ENCODE assay signal across 9 cellular contexts in genomic region chr19:33194884-33195710, GRCh38. TPM values are rescaled to one million over a fixed set of nuclear protein-coding genes. Genes with fewer than 3 reads are reported as not detected.
DNase-seq lines count a peak whose midpoint lies in the region; ATAC-seq, FAIRE-seq and TF ChIP-seq lines count a peak whose summit lies in the region.
"Had no signal": no experiment of that assay in that cellular context is flagged by ENCODE, and none has a peak within 500 bp of the region (broad histone marks: within the 10 kb centered on the region; RNA-seq: fewer than 3 reads in every experiment).

No MANE protein-coding gene starts in this region.

- no peak for FAIRE-seq in GM19239 (lab: Jason Lieb, UNC)

- peak; percentile 38 for DNase-seq in G401 (ENCODE audit: low spot score)
- no peak for DNase-seq in Panc1 (ENCODE audit: low read depth, low spot score)
- DNase-seq in fibroblast of peridontal ligament (ENCODE audit: extremely low read depth), result peak; percentile 60
- no peak for DNase-seq in GF-D8 (lab: John Stamatoyannopoulos, UW)
- no peak for DNase-seq in glomerular visceral epithelial cell (ENCODE audit: extremely low spot score)
- no peak for DNase-seq in GM19239 (ENCODE audit: insufficient read length, low spot score)
- no peak for DNase-seq in NCI-H1694 (lab: John Stamatoyannopoulos, UW)

- peak; percentile 79 for ATAC-seq in Panc1

- peak overlapping the region; percentile 48 to 54 for H3K4me3 ChIP-seq in Panc1 (ENCODE audit: low read depth in 2 of 2, low read length in 2 of 2)
- H3K4me3 ChIP-seq in neutrophil (ENCODE audit: low read depth in 1 of 2, low read length in 1 of 2), result peak overlapping the region; percentile 64 to 70

- H3K4me1 ChIP-seq in Panc1 (ENCODE audit: control insufficient read depth, insufficient read depth, low read length) (peaks cover 10% of the 10 kb centered on the region), neutrophil (ENCODE audit: control insufficient read depth in 1 of 2, insufficient read depth in 1 of 2, low read depth in 1 of 2, low read length in 1 of 2) (peaks cover 50 to 51% of the 10 kb centered on the region in 2 experiments)

- H3K36me3 ChIP-seq in Panc1 (ENCODE audit: control insufficient read depth, insufficient read depth, low read length), result no peaks in the 10 kb centered on the region; the same call in 1 of the 2 replicates
- peaks cover 13% of the 10 kb centered on the region for H3K36me3 ChIP-seq in neutrophil

- intact Hi-C loops in Panc1 (cut with micrococcal nuclease; ENCODE audit: unreplicated experiment), result no loop called here

- CTCF ChIA-PET in Panc1 (lab: Charles Lee), result interaction anchor here (0.8 kb wide), 2 partner anchors 11 to 16 kb away, joined by 3 read pairs; no protein-coding TSS in a partner anchor

- TF ChIP-seq CTCF in Panc1 (IDR thresholded peaks at IDR 0.05), result no peak
- TF ChIP-seq CTCF in neutrophil (IDR thresholded peaks at IDR 0.05), result no peak

- POLR2A ChIA-PET in Panc1 (lab: Charles Lee), result no interaction called here

- H3K9me3 ChIP-seq in Panc1 (ENCODE audit: control insufficient read depth, insufficient read depth, low read depth, low read length) (no peaks in the 10 kb centered on the region), neutrophil (no peaks in the 10 kb centered on the region)

- in situ Hi-C loops in G401 (cut with HindIII; ENCODE audit: low sequenced_read_pairs) (no loop called here), Panc1 (cut with HindIII; ENCODE audit: low pct_unique_long_range_greater_than_20kb, low sequenced_read_pairs) (no loop called here)

- peak overlapping the region; percentile 23; the same call in 1 of the 2 replicates for H3K27ac ChIP-seq in Panc1 (ENCODE audit: low read length)
- peak overlapping the region; percentile 78 for H3K27ac ChIP-seq in neutrophil

- no peaks in the 10 kb centered on the region for H3K27me3 ChIP-seq in Panc1 (ENCODE audit: control insufficient read depth, insufficient read depth, low read length)
- no peaks in the 10 kb centered on the region for H3K27me3 ChIP-seq in neutrophil

- BruUV-seq in Panc1 (replicated peaks; lab: Mats Ljungman, UMichigan), result no TSS peak

RNA-seq across cellular contexts. Expression of gene LRP3, which starts 1.0 kb away (rescaled TPM):
- 66.4 and 81.7 TPM in 2 replicates for total RNA-seq in G401 (2014; rRNA removed; shearing (Covaris generic))
- 28.6 TPM for total RNA-seq in Panc1 (2021; ENCODE audit: unreplicated experiment)
- 40.1 TPM for polyA plus RNA-seq in Panc1 (2012; ENCODE audit: insufficient read length)

RNA-seq across cellular contexts. Expression of gene SLC7A10, which starts 30.6 kb away (rescaled TPM):
- total RNA-seq in G401 (2014; rRNA removed; shearing (Covaris generic)), result not detected in 2 replicates
- total RNA-seq in Panc1 (2021; ENCODE audit: unreplicated experiment), result 1.1 TPM
- polyA plus RNA-seq in Panc1 (2012; ENCODE audit: insufficient read length), result 5.2 TPM
- total RNA-seq: NCI-H460 had no signal

Comparison
In these comparisons a context has a peak if more than half of its experiments do, and no peak if none do; other contexts are left out.
1. DNase-seq: peak in G401 (single experiment) and fibroblast of peridontal ligament (single experiment); none in Panc1 (single experiment), GF-D8 (single experiment), glomerular visceral epithelial cell (single experiment), GM19239 (single experiment) and NCI-H1694 (single experiment).